In genomic region chr9:125409637-125410521, GRCh38 we compare ENCODE assay signal across 8 cellular contexts.
A peak's percentile ranks its signal among the peaks of the same experiment; 100 is the strongest.
DNase-seq lines count a peak whose midpoint lies in the region; ATAC-seq and TF ChIP-seq lines count a peak whose summit lies in the region.

No MANE protein-coding gene starts in this region.

- peak overlapping the region; percentile 0 for H3K4me3 ChIP-seq in epithelial cell of esophagus (ENCODE audit: low read length)

- peaks cover 30% of the 10 kb centered on the region for H3K4me1 Mint-ChIP-seq in HFFc6 (ENCODE audit: low read depth)

- H3K27me3 Mint-ChIP-seq in HFFc6 (ENCODE audit: insufficient read depth) = peaks cover 2% of the 10 kb centered on the region; the same call in 1 of the 2 replicates

- no peak for TF ChIP-seq CTCF in HFFc6 (IDR thresholded peaks at IDR 0.05)
- no peak for TF ChIP-seq CTCF in epithelial cell of esophagus (IDR thresholded peaks at IDR 0.05; ENCODE audit: insufficient read depth, low read depth, low read length, missing control alignments)

- H3K27ac Mint-ChIP-seq in HFFc6 = peak overlapping the region; percentile 56

- ATAC-seq in stimulated activated naive CD8-positive, alpha-beta T cell treated with anti-CD3 and anti-CD28 coated beads, Interleukin-15, Interleukin-2, amounts not matched to agents 100 U/mL and 50 U/mL, for 24 hours = peak; percentile 53
- ATAC-seq in HG03457 (IDR thresholded peaks at IDR 0.05; ENCODE audit: unreplicated experiment) (no peak), GM19452 (IDR thresholded peaks at IDR 0.05; ENCODE audit: unreplicated experiment) (no peak)

- DNase-seq in DMS153 (lab: John Stamatoyannopoulos, UW) = peak; percentile 97
- peak; percentile 17 for DNase-seq in HFFc6
- DNase-seq in T1000 (lab: John Stamatoyannopoulos, UW) = peak; percentile 72
- peak; percentile 62 for DNase-seq in epithelial cell of esophagus (ENCODE audit: low read depth)
- peak; percentile 53 for DNase-seq in stimulated activated naive CD8-positive, alpha-beta T cell treated with anti-CD3 and anti-CD28 coated beads, Interleukin-15, Interleukin-2, amounts not matched to agents 100 U/mL and 50 U/mL, for 24 hours
- DNase-seq in NCI-H187 treated with DMSO at 0.1 percent for 48 hours (lab: John Stamatoyannopoulos, UW) = no peak

- H3K36me3 Mint-ChIP-seq in HFFc6 (ENCODE audit: low read depth) = peaks cover 8% of the 10 kb centered on the region; the same call in 1 of the 2 replicates

- peaks cover 8% of the 10 kb centered on the region for H3K9me3 Mint-ChIP-seq in HFFc6

- H3K4me3 Mint-ChIP-seq in HFFc6 = peak overlapping the region; percentile 51
